ENCODE assay signal across 17 cellular contexts in genomic region chr6:5532941-5533340, GRCh38.
"Had no signal": no experiment of that assay in that cellular context is flagged by ENCODE, and none has a peak within 500 bp of the region (broad histone marks: within the 10 kb centered on the region; RNA-seq: fewer than 3 reads in every experiment).

No MANE protein-coding gene starts in this region.

- H3K9me3 ChIP-seq: esophagus muscularis mucosa, gastroesophageal sphincter, heart right ventricle, left lung, lower lobe of right lung, mucosa of descending colon had no signal

- H3K27ac ChIP-seq: coronary artery, dorsolateral prefrontal cortex, esophagus muscularis mucosa, foreskin keratinocyte, gastroesophageal sphincter, heart right ventricle, left lung, lower lobe of right lung had no signal

- H3K4me3 ChIP-seq: coronary artery, dorsolateral prefrontal cortex, esophagus muscularis mucosa, gastroesophageal sphincter, heart right ventricle, left lung, lower lobe of right lung, mucosa of descending colon had no signal

- ATAC-seq: foreskin keratinocyte, gastroesophageal sphincter, heart right ventricle, left cardiac atrium, left lung, left ventricle myocardium superior, lower lobe of right lung, mucosa of descending colon had no signal

- H3K36me3 ChIP-seq: esophagus muscularis mucosa, gastroesophageal sphincter, heart right ventricle, left lung, lower lobe of right lung had no signal

- H3K4me1 ChIP-seq: foreskin keratinocyte, gastroesophageal sphincter, heart right ventricle had no signal

- H3K27me3 ChIP-seq: dorsolateral prefrontal cortex, esophagus muscularis mucosa, foreskin keratinocyte, gastroesophageal sphincter, heart right ventricle, left lung had no signal

- DNase-seq: dermis blood vessel endothelial cell; dorsolateral prefrontal cortex; effector CD4-positive, alpha-beta T cell; effector memory CD4-positive, alpha-beta T cell; foreskin keratinocyte; heart right ventricle; hippocampal formation; left cardiac atrium; left lung; left ventricle myocardium superior; lower lobe of right lung; mesenchymal stem cell; mucosa of descending colon; naive B cell had no signal
